Comparison of ENCODE assay signal across 26 cellular contexts in the genomic region with DNA sequence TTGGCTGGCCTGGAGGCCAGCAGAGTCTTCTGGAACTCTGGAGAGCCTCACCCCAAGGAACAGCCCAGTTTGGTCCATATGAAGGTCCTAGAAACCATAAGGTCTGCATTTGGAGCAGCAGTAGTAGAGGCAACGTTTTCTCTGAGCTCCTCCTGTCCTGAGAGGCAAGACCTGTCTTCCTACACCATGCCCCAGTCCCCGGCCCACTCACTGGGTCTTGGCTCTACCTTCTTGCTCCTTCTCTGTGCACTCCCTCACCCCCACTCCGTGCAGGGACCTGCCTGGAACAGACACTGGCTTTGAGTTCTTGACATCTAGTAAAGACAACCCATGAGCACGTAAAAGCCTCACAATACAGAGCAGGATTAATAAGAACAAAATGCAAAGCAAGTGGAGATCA.
"Had no signal": no experiment of that assay in that cellular context is flagged by ENCODE, and none has a peak within 500 bp of the region (broad histone marks: within the 10 kb centered on the region; RNA-seq: fewer than 3 reads in every experiment).

No MANE protein-coding gene starts in this region.

- DNase-seq: activated CD4-positive, alpha-beta memory T cell treated with anti-CD3 and anti-CD28 coated beads for 36 hours; activated CD4-positive, alpha-beta T cell treated with anti-CD3 and anti-CD28 coated beads for 36 hours; activated CD4-positive, alpha-beta T cell treated with anti-CD3 and anti-CD28 coated beads, Interleukin-2, amount 10 ng/mL, durations not matched to agents 24 days and 14 days; activated CD4-positive, CD25-positive, alpha-beta regulatory T cell; activated CD4-positive, CD25-positive, alpha-beta regulatory T cell treated with anti-CD3 and anti-CD28 coated beads, Interleukin-2, amount 50 U/mL, for 72 hours; activated CD8-positive, alpha-beta T cell treated with anti-CD3 and anti-CD28 coated beads, Interleukin-2, amount 10 ng/mL, durations not matched to agents 7 days and 5 days; activated effector memory CD4-positive, alpha-beta T cell treated with Interleukin-2 at 50 U/mL for 16 hours; activated gamma-delta T cell treated with Interleukin-2 at 50 U/mL for 16 hours; activated naive CD4-positive, alpha-beta T cell treated with anti-CD3 and anti-CD28 coated beads, Interleukin-2, amount 50 U/mL, for 16 hours; activated naive CD4-positive, alpha-beta T cell treated with Interleukin-2 at 50 U/mL for 16 hours; activated T-cell treated with anti-CD3 and anti-CD28 coated beads, Interleukin-2, amount 50 U/mL, for 4 hours; amniotic stem cell; anterior cingulate cortex; brain microvascular endothelial cell; cerebellar nuclear complex; effector memory CD4-positive, alpha-beta T cell; endodermal cell; esophagus squamous epithelium; foreskin melanocyte; T-helper 2 cell had no signal

- H3K36me3 ChIP-seq: brain microvascular endothelial cell, esophagus squamous epithelium, gastroesophageal sphincter had no signal

- H3K4me1 ChIP-seq: esophagus squamous epithelium, gastroesophageal sphincter had no signal

- H3K4me3 ChIP-seq: coronary artery, dorsolateral prefrontal cortex, esophagus squamous epithelium, gastroesophageal sphincter had no signal

- H3K27ac Mint-ChIP-seq: activated CD4-positive, alpha-beta memory T cell treated with anti-CD3 and anti-CD28 coated beads for 36 hours; activated CD4-positive, alpha-beta T cell treated with anti-CD3 and anti-CD28 coated beads for 36 hours; activated CD4-positive, alpha-beta T cell treated with anti-CD3 and anti-CD28 coated beads, Interleukin-2, amount 10 ng/mL, durations not matched to agents 24 days and 14 days; activated CD8-positive, alpha-beta T cell treated with anti-CD3 and anti-CD28 coated beads, Interleukin-2, amount 10 ng/mL, durations not matched to agents 7 days and 5 days; activated naive CD8-positive, alpha-beta T cell; activated T-helper 17 cell treated with anti-CD3 and anti-CD28 coated beads, Interleukin-2, amount 50 U/mL, for 72 hours; dendritic cell treated with granulocyte-macrophage colony-stimulating factor and Interleukin-4, amounts not matched to agents 40 ng/mL and 50 ng/mL, for 4 days; endodermal cell had no signal

- H3K27me3 ChIP-seq: brain microvascular endothelial cell, dorsolateral prefrontal cortex, esophagus squamous epithelium had no signal

- H3K4me1 Mint-ChIP-seq: activated CD4-positive, alpha-beta T cell treated with anti-CD3 and anti-CD28 coated beads for 36 hours; activated CD4-positive, alpha-beta T cell treated with anti-CD3 and anti-CD28 coated beads, Interleukin-2, amount 10 ng/mL, durations not matched to agents 24 days and 14 days; activated T-helper 17 cell treated with anti-CD3 and anti-CD28 coated beads, Interleukin-2, amount 50 U/mL, for 72 hours; endodermal cell had no signal

- H3K36me3 Mint-ChIP-seq: activated CD4-positive, alpha-beta memory T cell treated with anti-CD3 and anti-CD28 coated beads for 36 hours; activated naive CD8-positive, alpha-beta T cell had no signal

- H3K9me3 ChIP-seq: esophagus squamous epithelium, gastroesophageal sphincter had no signal

- ATAC-seq: activated CD4-positive, alpha-beta T cell treated with anti-CD3 and anti-CD28 coated beads for 36 hours; activated CD8-positive, alpha-beta T cell treated with anti-CD3 and anti-CD28 coated beads, Interleukin-2, amount 10 ng/mL, durations not matched to agents 7 days and 5 days; activated T-cell treated with anti-CD3 and anti-CD28 coated beads, Interleukin-2, amount 50 U/mL, for 4 hours; activated T-helper 17 cell treated with anti-CD3 and anti-CD28 coated beads, Interleukin-2, amount 50 U/mL, for 72 hours; gastroesophageal sphincter had no signal

- H3K4me3 Mint-ChIP-seq: activated CD4-positive, alpha-beta memory T cell treated with anti-CD3 and anti-CD28 coated beads for 36 hours; activated CD4-positive, alpha-beta T cell treated with anti-CD3 and anti-CD28 coated beads for 36 hours; activated CD4-positive, alpha-beta T cell treated with anti-CD3 and anti-CD28 coated beads, Interleukin-2, amount 10 ng/mL, durations not matched to agents 24 days and 14 days; activated CD8-positive, alpha-beta T cell treated with anti-CD3 and anti-CD28 coated beads, Interleukin-2, amount 10 ng/mL, durations not matched to agents 7 days and 5 days; activated naive CD8-positive, alpha-beta T cell; activated T-cell treated with anti-CD3 and anti-CD28 coated beads, Interleukin-2, amount 50 U/mL, for 4 hours; activated T-helper 17 cell treated with anti-CD3 and anti-CD28 coated beads, Interleukin-2, amount 50 U/mL, for 72 hours; dendritic cell treated with granulocyte-macrophage colony-stimulating factor and Interleukin-4, amounts not matched to agents 40 ng/mL and 50 ng/mL, for 4 days; endodermal cell had no signal

- H3K9me3 Mint-ChIP-seq: activated CD4-positive, alpha-beta memory T cell treated with anti-CD3 and anti-CD28 coated beads for 36 hours; activated T-cell treated with anti-CD3 and anti-CD28 coated beads, Interleukin-2, amount 50 U/mL, for 4 hours; activated T-helper 17 cell treated with anti-CD3 and anti-CD28 coated beads, Interleukin-2, amount 50 U/mL, for 72 hours; dendritic cell treated with granulocyte-macrophage colony-stimulating factor and Interleukin-4, amounts not matched to agents 40 ng/mL and 50 ng/mL, for 4 days had no signal

- H3K27ac ChIP-seq: brain microvascular endothelial cell, coronary artery, dorsolateral prefrontal cortex, esophagus squamous epithelium, gastroesophageal sphincter had no signal
